In the genomic region with DNA sequence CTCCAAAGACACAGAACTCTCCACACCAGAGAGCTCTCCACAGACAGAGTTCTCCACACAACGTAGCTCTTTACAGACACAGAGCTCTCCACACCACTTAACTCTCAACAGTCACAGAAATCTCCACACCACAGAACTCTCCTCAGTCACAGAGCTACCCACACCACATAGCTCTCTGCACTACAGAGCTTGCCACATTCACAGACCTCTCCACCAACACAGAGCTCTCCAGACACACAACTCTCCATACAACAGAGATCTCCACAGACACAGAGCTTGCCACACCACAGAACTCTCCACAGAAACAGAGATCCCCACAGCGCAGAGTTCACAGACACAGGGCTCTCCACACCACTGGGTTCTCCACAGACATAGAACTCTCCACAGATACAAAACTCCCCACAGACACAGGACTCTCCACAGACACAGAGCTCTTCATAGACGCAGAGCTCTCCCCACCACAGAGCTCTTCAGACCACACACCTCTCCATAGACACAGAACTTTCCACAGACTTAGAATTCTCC, we compare ENCODE assay signal across 1 cellular context.
TF ChIP-seq lines count a peak whose summit lies in the region.

No MANE protein-coding gene starts in this region.

TF ChIP-seq in H1, 55 proteins besides CTCF, POLR2A, EP300 and RAD21:
- TF ChIP-seq, protein P1, sequence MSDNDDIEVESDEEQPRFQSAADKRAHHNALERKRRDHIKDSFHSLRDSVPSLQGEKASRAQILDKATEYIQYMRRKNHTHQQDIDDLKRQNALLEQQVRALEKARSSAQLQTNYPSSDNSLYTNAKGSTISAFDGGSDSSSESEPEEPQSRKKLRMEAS (IDR thresholded peaks at IDR 0.05), result no peak
